Comparison of ENCODE assay signal across 8 cellular contexts in the genomic region with DNA sequence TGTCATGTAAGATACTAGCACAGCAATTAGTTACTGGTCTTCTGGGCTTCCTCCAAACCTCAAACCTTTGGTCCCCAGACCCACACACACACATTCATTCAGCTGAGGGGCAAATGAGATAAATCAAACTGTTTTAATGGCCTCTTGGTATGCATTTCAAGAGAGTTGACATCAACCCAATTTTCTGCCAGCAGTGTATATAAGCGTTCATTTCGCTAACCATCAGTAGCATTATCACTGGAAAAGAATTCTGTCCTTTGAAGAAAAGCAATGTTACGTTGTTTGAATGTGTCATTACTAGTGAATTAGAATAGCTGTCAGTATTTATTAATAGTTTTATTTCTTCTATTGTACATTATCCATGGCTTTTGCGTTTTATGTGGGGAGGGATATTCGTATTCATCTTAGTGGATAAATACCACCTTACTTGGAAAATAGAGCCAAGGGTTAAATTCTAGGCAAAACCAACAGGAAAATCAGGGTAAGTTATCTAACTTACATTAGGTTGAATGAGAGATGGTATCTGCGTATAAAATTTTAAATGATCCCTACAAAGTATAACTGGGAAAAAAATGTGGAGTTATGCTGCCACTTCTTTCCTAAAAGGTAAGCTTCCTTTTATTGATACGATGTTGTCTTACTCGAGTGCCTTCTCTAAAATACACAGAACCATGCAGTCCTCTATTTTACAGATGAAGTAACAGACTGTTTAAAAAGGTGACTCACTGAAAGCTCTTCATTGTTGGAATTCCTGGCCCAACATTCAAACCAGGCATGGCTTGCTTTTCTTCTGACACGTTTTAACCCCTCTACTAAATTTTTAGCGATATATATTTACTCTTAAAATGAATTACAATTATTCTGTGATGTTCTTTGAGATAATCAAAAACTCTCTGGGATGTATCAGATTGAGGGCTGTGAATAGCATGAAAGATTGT. TPM values are rescaled to one million over a fixed set of nuclear protein-coding genes. Genes with fewer than 3 reads are reported as not detected.
DNase-seq lines count a peak whose midpoint lies in the region; ATAC-seq and FAIRE-seq lines count a peak whose summit lies in the region.

No MANE protein-coding gene starts in this region.

- peak overlapping the region; percentile 79 for H3K27ac Mint-ChIP-seq in activated CD4-positive, alpha-beta memory T cell treated with anti-CD3 and anti-CD28 coated beads, Interleukin-2, amount 10 ng/mL, durations not matched to agents 7 days and 5 days

- H3K9me3 Mint-ChIP-seq in activated CD4-positive, alpha-beta memory T cell treated with anti-CD3 and anti-CD28 coated beads, Interleukin-2, amount 10 ng/mL, durations not matched to agents 7 days and 5 days, result no peaks in the 10 kb centered on the region

- H3K4me3 Mint-ChIP-seq in activated CD4-positive, alpha-beta memory T cell treated with anti-CD3 and anti-CD28 coated beads, Interleukin-2, amount 10 ng/mL, durations not matched to agents 7 days and 5 days, result peak overlapping the region; percentile 80

- H3K27ac ChIP-seq in right cardiac atrium (ENCODE audit: low read length), result no peak overlapping the region
- H3K27ac ChIP-seq in iPS-18a (ENCODE audit: low read length), result no peak overlapping the region

- H3K4me1 Mint-ChIP-seq in activated CD4-positive, alpha-beta memory T cell treated with anti-CD3 and anti-CD28 coated beads, Interleukin-2, amount 10 ng/mL, durations not matched to agents 7 days and 5 days, result peaks cover 45% of the 10 kb centered on the region

- 70% methylated on average over 10 of the region's 10 CpGs for WGBS in right cardiac atrium

- no peaks in the 10 kb centered on the region for H3K9me3 ChIP-seq in right cardiac atrium (ENCODE audit: control insufficient read depth, low read length)
- H3K9me3 ChIP-seq in iPS-18a (ENCODE audit: control insufficient read depth, low read depth, low read length), result no peaks in the 10 kb centered on the region

- H3K4me3 ChIP-seq in right cardiac atrium (ENCODE audit: low read length) (peak overlapping the region; percentile 56), iPS-18a (ENCODE audit: low read length) (peak overlapping the region; percentile 71)

- no peaks in the 10 kb centered on the region for H3K27me3 Mint-ChIP-seq in activated CD4-positive, alpha-beta memory T cell treated with anti-CD3 and anti-CD28 coated beads, Interleukin-2, amount 10 ng/mL, durations not matched to agents 7 days and 5 days

- POLR2A ChIA-PET in activated CD4-positive, alpha-beta memory T cell treated with anti-CD3 and anti-CD28 coated beads, Interleukin-2, amount 10 ng/mL, durations not matched to agents 7 days and 5 days (lab: Charles Lee), result no interaction called here

- no peaks in the 10 kb centered on the region for H3K27me3 ChIP-seq in right cardiac atrium (ENCODE audit: control insufficient read depth, insufficient read depth)
- peaks cover 28% of the 10 kb centered on the region for H3K27me3 ChIP-seq in iPS-18a (ENCODE audit: control insufficient read depth, insufficient read depth, low read length)

- DNase-seq in right cardiac atrium, result no peak
- DNase-seq in left ventricle myocardium superior, result no peak
- no peak for DNase-seq in activated CD4-positive, alpha-beta memory T cell treated with anti-CD3 and anti-CD28 coated beads, Interleukin-2, amount 10 ng/mL, durations not matched to agents 7 days and 5 days
- peak; percentile 10 for DNase-seq in urothelium cell line (ENCODE audit: low spot score)
- DNase-seq in germinal center (ENCODE audit: low spot score), result no peak

- no peak for FAIRE-seq in urothelium cell line (lab: Jason Lieb, UNC)

- no peaks in the 10 kb centered on the region for H3K36me3 Mint-ChIP-seq in activated CD4-positive, alpha-beta memory T cell treated with anti-CD3 and anti-CD28 coated beads, Interleukin-2, amount 10 ng/mL, durations not matched to agents 7 days and 5 days (ENCODE audit: low read depth)

- ATAC-seq in right cardiac atrium (no peak), left ventricle myocardium superior (no peak), HG02678 (IDR thresholded peaks at IDR 0.05; ENCODE audit: unreplicated experiment) (no peak), HG02759 (IDR thresholded peaks at IDR 0.05; ENCODE audit: unreplicated experiment) (no peak)

- no peaks in the 10 kb centered on the region for H3K36me3 ChIP-seq in iPS-18a (ENCODE audit: control insufficient read depth, low read depth, low read length)

- intact Hi-C loops in right cardiac atrium (cut with DNase I), result no loop called here
- intact Hi-C loops in left ventricle myocardium superior (cut with micrococcal nuclease), result no loop called here

- H3K9ac ChIP-seq in iPS-18a (ENCODE audit: low read length), result no peak overlapping the region

- H3K4me1 ChIP-seq in right cardiac atrium (ENCODE audit: control insufficient read depth, insufficient read depth, low read length) (peaks cover 2% of the 10 kb centered on the region), iPS-18a (ENCODE audit: control insufficient read depth, low read depth, low read length) (peaks cover 20% of the 10 kb centered on the region)

- CTCF ChIA-PET in activated CD4-positive, alpha-beta memory T cell treated with anti-CD3 and anti-CD28 coated beads, Interleukin-2, amount 10 ng/mL, durations not matched to agents 7 days and 5 days (lab: Charles Lee), result no interaction called here

RNA-seq across cellular contexts. Expression of a gene that starts 2.0 kb away (rescaled TPM):
- total RNA-seq in right cardiac atrium (10 to 100 TPM; 82.6 to 89.4 (median 86.2) TPM), left ventricle myocardium superior (80.7 TPM)
- polyA plus RNA-seq in right cardiac atrium, result 42.2 TPM
- 10 to 100 TPM; 30.9 to 36.9 TPM for total RNA-seq in activated CD4-positive, alpha-beta memory T cell treated with anti-CD3 and anti-CD28 coated beads, Interleukin-2, amount 10 ng/mL, durations not matched to agents 7 days and 5 days
